ENCODE assay signal across 14 cellular contexts in the genomic region with DNA sequence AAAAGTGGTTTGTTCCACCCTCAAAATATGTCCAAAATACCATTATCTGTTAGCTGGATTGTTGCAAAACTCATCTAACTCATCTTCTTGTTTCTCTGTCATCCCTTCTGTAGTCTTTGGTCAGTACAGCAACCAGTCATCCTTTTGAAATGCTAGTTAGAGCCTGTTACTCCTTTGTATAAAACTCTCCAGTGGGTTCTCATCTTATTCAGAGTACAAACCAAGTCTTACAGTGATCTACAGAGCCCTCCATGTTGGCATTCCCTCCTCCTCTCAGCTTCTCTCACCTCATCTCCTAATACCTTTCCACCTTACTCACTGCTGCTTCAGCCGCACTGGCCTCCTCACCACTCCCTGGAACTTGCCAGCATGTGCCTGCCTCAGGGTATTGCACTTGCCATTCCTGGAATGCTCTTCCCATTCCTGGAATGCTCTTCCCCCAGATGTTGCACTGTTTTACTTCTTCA.
DNase-seq lines count a peak whose midpoint lies in the region; ATAC-seq and TF ChIP-seq lines count a peak whose summit lies in the region.
"Had no signal": no experiment of that assay in that cellular context is flagged by ENCODE, and none has a peak within 500 bp of the region (broad histone marks: within the 10 kb centered on the region; RNA-seq: fewer than 3 reads in every experiment).

No MANE protein-coding gene starts in this region.

- intact Hi-C loops in sciatic nerve (cut with DNase I): no loop called here

- peaks cover 23% of the 10 kb centered on the region for H3K4me1 ChIP-seq in RWPE2 (ENCODE audit: insufficient read depth, poor library complexity, severe bottlenecking)

- H3K4me3 ChIP-seq in RWPE2 (ENCODE audit: severe bottlenecking) (no peak overlapping the region), retinal pigment epithelial cell (ENCODE audit: low read length) (no peak overlapping the region)
- H3K4me3 ChIP-seq: heart right ventricle had no signal

- no peaks in the 10 kb centered on the region for H3K9me3 ChIP-seq in RWPE2 (ENCODE audit: severe bottlenecking)
- H3K9me3 ChIP-seq: heart right ventricle had no signal

- no peak for TF ChIP-seq CTCF in RWPE2 (IDR thresholded peaks at IDR 0.05; ENCODE audit: poor library complexity, severe bottlenecking)
- TF ChIP-seq CTCF in retinal pigment epithelial cell (conservative IDR thresholded peaks at IDR 0.05; ENCODE audit: low read depth, low read length): no peak

- DNase-seq in GM04504 (ENCODE audit: low read depth): peak; percentile 66
- peak; percentile 91 for DNase-seq in RWPE2 (ENCODE audit: low spot score)
- peak; percentile 53 for DNase-seq in fibroblast of peridontal ligament (ENCODE audit: extremely low read depth)
- peak; percentile 26 for DNase-seq in retinal pigment epithelial cell (ENCODE audit: low read depth)
- no peak for DNase-seq in amniotic stem cell (lab: John Stamatoyannopoulos, UW)
- DNase-seq in sciatic nerve (ENCODE audit: low spot score): no peak
- DNase-seq in SHP77 (lab: John Stamatoyannopoulos, UW): no peak
- DNase-seq: cerebellar nuclear complex; DMS53; heart right ventricle; NCI-H1105; nephron progenitor cell; stimulated activated CD4-positive, alpha-beta T cell treated with anti-CD3 and anti-CD28 coated beads, Interleukin-2, amount 100 ng/mL, for 48 hours had no signal

- H3K27me3 ChIP-seq in RWPE2 (ENCODE audit: insufficient read depth, poor library complexity, severe bottlenecking): no peaks in the 10 kb centered on the region
- H3K27me3 ChIP-seq: heart right ventricle had no signal

- ATAC-seq in RWPE2 (ENCODE audit: low read depth) (peak; percentile 98), GM18909 (IDR thresholded peaks at IDR 0.05; ENCODE audit: poor library complexity, unreplicated experiment) (no peak), sciatic nerve (no peak)

- 0 out of 2 replicates have a peak, but pooled peaks cover 4% of the 10 kb centered on the region for H3K36me3 ChIP-seq in RWPE2 (ENCODE audit: low read depth)

- peak overlapping the region; percentile 88 for H3K27ac ChIP-seq in RWPE2 (ENCODE audit: poor library complexity, severe bottlenecking)

Comparison
In these comparisons a context has a peak if more than half of its experiments do, and no peak if none do; other contexts are left out.
1. DNase-seq: peak in GM04504 (single experiment), RWPE2 (single experiment), fibroblast of peridontal ligament (single experiment) and retinal pigment epithelial cell (single experiment); none in amniotic stem cell (single experiment), sciatic nerve (single experiment) and SHP77 (0 of 2).